Comparison of ENCODE assay signal across 10 cellular contexts in genomic region chr4:139887378-139887801, GRCh38.
A peak's percentile ranks its signal among the peaks of the same experiment; 100 is the strongest.
DNase-seq lines count a peak whose midpoint lies in the region; ATAC-seq and TF ChIP-seq lines count a peak whose summit lies in the region.
"Had no signal": no experiment of that assay in that cellular context is flagged by ENCODE, and none has a peak within 500 bp of the region (broad histone marks: within the 10 kb centered on the region; RNA-seq: fewer than 3 reads in every experiment).

No MANE protein-coding gene starts in this region.

- no peaks in the 10 kb centered on the region for H3K9me3 ChIP-seq in body of pancreas
- H3K9me3 ChIP-seq in subcutaneous abdominal adipose tissue (ENCODE audit: control insufficient read depth in 5 of 5, low read length in 5 of 5), result peaks cover 0 to 3% (median 0%) of the 10 kb centered on the region in 5 donors

- DNase-seq in LHCN-M2 (ENCODE audit: low read depth), result peak; percentile 27
- no peak for DNase-seq in body of pancreas
- DNase-seq in left kidney (ENCODE audit: low read depth, low spot score), result peak; percentile 44
- no peak for DNase-seq in hypothalamus (lab: John Stamatoyannopoulos, UW)
- no peak for DNase-seq in activated CD8-positive, alpha-beta memory T cell treated with anti-CD3 and anti-CD28 coated beads, Interleukin-2, amount 10 ng/mL, durations not matched to agents 7 days and 5 days
- DNase-seq in D341Med (ENCODE audit: low spot score), result no peak
- DNase-seq: activated CD4-positive, alpha-beta memory T cell treated with anti-CD3 and anti-CD28 coated beads for 36 hours had no signal

- no peak overlapping the region for H3K4me3 Mint-ChIP-seq in activated CD8-positive, alpha-beta memory T cell treated with anti-CD3 and anti-CD28 coated beads, Interleukin-2, amount 10 ng/mL, durations not matched to agents 7 days and 5 days
- H3K4me3 Mint-ChIP-seq: activated CD4-positive, alpha-beta memory T cell treated with anti-CD3 and anti-CD28 coated beads for 36 hours; stimulated activated naive CD8-positive, alpha-beta T cell treated with anti-CD3 and anti-CD28 coated beads, Interleukin-15, Interleukin-2, amounts not matched to agents 100 ng/mL and 50 ng/mL, for 24 hours had no signal

- whole genome bisulfite sequencing in body of pancreas, 2 donors, result 25 to 32% methylated on average over 4 of the region's 4 CpGs

- peaks cover 7% of the 10 kb centered on the region for H3K4me1 Mint-ChIP-seq in activated CD8-positive, alpha-beta memory T cell treated with anti-CD3 and anti-CD28 coated beads, Interleukin-2, amount 10 ng/mL, durations not matched to agents 7 days and 5 days

- ATAC-seq in body of pancreas (peak; percentile 9), HG03442 (IDR thresholded peaks at IDR 0.05; ENCODE audit: unreplicated experiment) (no peak)
- no peak for ATAC-seq in activated CD8-positive, alpha-beta memory T cell treated with anti-CD3 and anti-CD28 coated beads, Interleukin-2, amount 10 ng/mL, durations not matched to agents 7 days and 5 days

- peaks cover 2% of the 10 kb centered on the region for H3K36me3 Mint-ChIP-seq in activated CD8-positive, alpha-beta memory T cell treated with anti-CD3 and anti-CD28 coated beads, Interleukin-2, amount 10 ng/mL, durations not matched to agents 7 days and 5 days
- H3K36me3 Mint-ChIP-seq: activated CD4-positive, alpha-beta memory T cell treated with anti-CD3 and anti-CD28 coated beads for 36 hours had no signal

- H3K4me1 ChIP-seq in body of pancreas (peaks cover 5% of the 10 kb centered on the region), subcutaneous abdominal adipose tissue (ENCODE audit: control insufficient read depth in 5 of 5, insufficient read depth in 5 of 5, low read length in 5 of 5) (peaks cover 0 to 7% (median 3%) of the 10 kb centered on the region in 5 donors)

- H3K27me3 Mint-ChIP-seq in activated CD8-positive, alpha-beta memory T cell treated with anti-CD3 and anti-CD28 coated beads, Interleukin-2, amount 10 ng/mL, durations not matched to agents 7 days and 5 days, result peaks cover 6% of the 10 kb centered on the region
- H3K27me3 Mint-ChIP-seq: activated CD4-positive, alpha-beta memory T cell treated with anti-CD3 and anti-CD28 coated beads for 36 hours; stimulated activated naive CD8-positive, alpha-beta T cell treated with anti-CD3 and anti-CD28 coated beads, Interleukin-15, Interleukin-2, amounts not matched to agents 100 ng/mL and 50 ng/mL, for 24 hours had no signal

- intact Hi-C loops in body of pancreas (cut with DNase I), result no loop called here

- no peak overlapping the region for H3K27ac Mint-ChIP-seq in activated CD8-positive, alpha-beta memory T cell treated with anti-CD3 and anti-CD28 coated beads, Interleukin-2, amount 10 ng/mL, durations not matched to agents 7 days and 5 days
- H3K27ac Mint-ChIP-seq: activated CD4-positive, alpha-beta memory T cell treated with anti-CD3 and anti-CD28 coated beads for 36 hours; stimulated activated naive CD8-positive, alpha-beta T cell treated with anti-CD3 and anti-CD28 coated beads, Interleukin-15, Interleukin-2, amounts not matched to agents 100 ng/mL and 50 ng/mL, for 24 hours had no signal

- CTCF ChIA-PET in activated CD8-positive, alpha-beta memory T cell treated with anti-CD3 and anti-CD28 coated beads, Interleukin-2, amount 10 ng/mL, durations not matched to agents 7 days and 5 days (lab: Charles Lee), result interaction anchor here (1.1 to 1.5 kb wide), 2 partner anchors 183 to 366 kb away, joined by 3 read pairs; no protein-coding TSS in a partner anchor

- no peak overlapping the region for H3K4me3 ChIP-seq in body of pancreas
- peak overlapping the region in 4 of 5 donors; percentile 17 to 51 (median 30) for H3K4me3 ChIP-seq in subcutaneous abdominal adipose tissue (ENCODE audit: low read depth in 1 of 5, low read length in 5 of 5)

- H3K9ac ChIP-seq in subcutaneous abdominal adipose tissue (ENCODE audit: low read length in 5 of 5), result peak overlapping the region in 1 of 5 donors; percentile 25

- no peak for TF ChIP-seq POLR2A in body of pancreas (IDR thresholded peaks at IDR 0.05)

- H3K27ac ChIP-seq in body of pancreas (peak overlapping the region in 2 of 4 donors; percentile 3 to 9), subcutaneous abdominal adipose tissue (ENCODE audit: low read depth, low read length) (peak overlapping the region; percentile 21)

- no peaks in the 10 kb centered on the region for H3K27me3 ChIP-seq in body of pancreas
- H3K27me3 ChIP-seq in subcutaneous abdominal adipose tissue (ENCODE audit: control insufficient read depth in 5 of 5, insufficient read depth in 4 of 5, low read length in 5 of 5), result no peaks in the 10 kb centered on the region

- no peak for TF ChIP-seq CTCF in body of pancreas (IDR thresholded peaks at IDR 0.05)

- H3K36me3 ChIP-seq in body of pancreas (replicated peaks in 1 of 2; ENCODE audit: insufficient read depth in 1 of 2, low read depth in 2 of 2) (no peaks in the 10 kb centered on the region), subcutaneous abdominal adipose tissue (ENCODE audit: control insufficient read depth in 5 of 5, insufficient read depth in 5 of 5, low read length in 5 of 5) (peaks cover 0 to 11% (median 3%) of the 10 kb centered on the region in 5 donors)

- H3K9me3 Mint-ChIP-seq in activated CD8-positive, alpha-beta memory T cell treated with anti-CD3 and anti-CD28 coated beads, Interleukin-2, amount 10 ng/mL, durations not matched to agents 7 days and 5 days (ENCODE audit: low read depth), result no peaks in the 10 kb centered on the region
- H3K9me3 Mint-ChIP-seq: activated CD4-positive, alpha-beta memory T cell treated with anti-CD3 and anti-CD28 coated beads for 36 hours had no signal

Comparison
In these comparisons a context has a peak if more than half of its experiments do, and no peak if none do; other contexts are left out.
1. DNase-seq: peak in LHCN-M2 (single experiment) and left kidney (single experiment); none in body of pancreas (0 of 4), hypothalamus (0 of 51), activated CD8-positive, alpha-beta memory T cell treated with anti-CD3 and anti-CD28 coated beads, Interleukin-2, amount 10 ng/mL, durations not matched to agents 7 days and 5 days (single experiment) and D341Med (single experiment).
2. H3K4me3 ChIP-seq: peak in subcutaneous abdominal adipose tissue (4 of 5); none in body of pancreas (0 of 2).